24 cellular contexts compared by ENCODE assay signal in genomic region chr7:73487486-73487885, GRCh38. TPM values are rescaled to one million over a fixed set of nuclear protein-coding genes. Genes with fewer than 3 reads are reported as not detected.
DNase-seq lines count a peak whose midpoint lies in the region; ATAC-seq and TF ChIP-seq lines count a peak whose summit lies in the region.
"Had no signal": no experiment of that assay in that cellular context is flagged by ENCODE, and none has a peak within 500 bp of the region (broad histone marks: within the 10 kb centered on the region; RNA-seq: fewer than 3 reads in every experiment).

No MANE protein-coding gene starts in this region.

- no peak overlapping the region for H3K4me2 ChIP-seq in GM23338

- DNase-seq in GM23338 (ENCODE audit: low spot score) = no peak
- DNase-seq in activated naive CD8-positive, alpha-beta T cell treated with anti-CD3 and anti-CD28 coated beads, Interleukin-2, amount 10 ng/mL, durations not matched to agents 7 days and 5 days = no peak
- DNase-seq in memory B cell (ENCODE audit: low spot score in 2 of 2) = no peak
- no peak for DNase-seq in esophagus muscularis mucosa (ENCODE audit: extremely low spot score)
- DNase-seq in activated CD4-positive, CD25-positive, alpha-beta regulatory T cell treated with anti-CD3 and anti-CD28 coated beads, Interleukin-2, amount 50 U/mL, for 72 hours = no peak
- no peak for DNase-seq in CD14-positive monocyte (ENCODE audit: low spot score)
- DNase-seq: activated CD4-positive, alpha-beta T cell treated with anti-CD3 and anti-CD28 coated beads, Interleukin-2, amount 50 U/mL, for 4 hours; CD4-positive, CD25-positive, alpha-beta regulatory T cell; GF-D8; GOT3; kidney; MV-4-11; NCI-H1694 treated with DMSO at 0.1 percent for 48 hours; NCI-H82; sigmoid colon; WERI-Rb-1 had no signal

- H3K4me3 ChIP-seq in ACC112 (ENCODE audit: low read depth, low read length) = no peak overlapping the region
- H3K4me3 ChIP-seq in GM23338 = no peak overlapping the region
- no peak overlapping the region for H3K4me3 ChIP-seq in esophagus muscularis mucosa
- H3K4me3 ChIP-seq: sigmoid colon, thoracic aorta had no signal

- peaks cover 14% of the 10 kb centered on the region; the same call in 2 of the 3 replicates for H3K4me1 Mint-ChIP-seq in GM23338
- H3K4me1 Mint-ChIP-seq in activated naive CD8-positive, alpha-beta T cell treated with anti-CD3 and anti-CD28 coated beads, Interleukin-2, amount 10 ng/mL, durations not matched to agents 7 days and 5 days = peaks cover 7% of the 10 kb centered on the region
- no peaks in the 10 kb centered on the region for H3K4me1 Mint-ChIP-seq in memory B cell
- no peaks in the 10 kb centered on the region for H3K4me1 Mint-ChIP-seq in CD14-positive monocyte
- H3K4me1 Mint-ChIP-seq: stimulated activated memory B cell treated with anti-CD40 and anti-IgM and Interleukin-4, amounts not matched to agents 10 μg/mL and 1 μg/mL and 100 μg/mL, for 72 hours had no signal

- no peak overlapping the region for H3K4me3 Mint-ChIP-seq in GM23338
- no peak overlapping the region for H3K4me3 Mint-ChIP-seq in activated naive CD8-positive, alpha-beta T cell treated with anti-CD3 and anti-CD28 coated beads, Interleukin-2, amount 10 ng/mL, durations not matched to agents 7 days and 5 days
- no peak overlapping the region for H3K4me3 Mint-ChIP-seq in memory B cell
- H3K4me3 Mint-ChIP-seq in CD14-positive monocyte = no peak overlapping the region
- H3K4me3 Mint-ChIP-seq: CD4-positive, CD25-positive, alpha-beta regulatory T cell; dendritic cell treated with granulocyte-macrophage colony-stimulating factor and Interleukin-4, amounts not matched to agents 40 ng/mL and 50 ng/mL, for 4 days; natural killer cell treated with Interleukin-12 subunit alpha and Interleukin-12 subunit beta and Interleukin-15 and Interleukin-18, amount 100 ng/mL, for 72 hours; stimulated activated memory B cell treated with anti-CD40 and anti-IgM and Interleukin-4, amounts not matched to agents 10 μg/mL and 1 μg/mL and 100 μg/mL, for 72 hours had no signal

- no peak for ATAC-seq in GM23338
- ATAC-seq in activated naive CD8-positive, alpha-beta T cell treated with anti-CD3 and anti-CD28 coated beads, Interleukin-2, amount 10 ng/mL, durations not matched to agents 7 days and 5 days (ENCODE audit: low read depth) = no peak
- no peak for ATAC-seq in memory B cell (ENCODE audit: low read depth)
- no peak for ATAC-seq in GM18907 (IDR thresholded peaks at IDR 0.05; ENCODE audit: unreplicated experiment)
- ATAC-seq: natural killer cell treated with Interleukin-12 subunit alpha and Interleukin-12 subunit beta and Interleukin-15 and Interleukin-18, amount 100 ng/mL, for 72 hours; stimulated activated memory B cell treated with anti-CD40 and anti-IgM and Interleukin-4, amounts not matched to agents 10 μg/mL and 1 μg/mL and 100 μg/mL, for 72 hours had no signal

- no peaks in the 10 kb centered on the region for H3K27me3 ChIP-seq in ACC112 (ENCODE audit: insufficient read depth, low read length)
- H3K27me3 ChIP-seq in GM23338 (ENCODE audit: insufficient read depth) = no peaks in the 10 kb centered on the region
- no peaks in the 10 kb centered on the region for H3K27me3 ChIP-seq in esophagus muscularis mucosa
- H3K27me3 ChIP-seq: sigmoid colon had no signal

- no peaks in the 10 kb centered on the region for H3F3A ChIP-seq in GM23338 (replicated peaks; ENCODE audit: low read depth)

- peaks cover 6% of the 10 kb centered on the region; the same call in 1 of the 2 replicates for H4K20me1 ChIP-seq in GM23338 (replicated peaks; ENCODE audit: insufficient read depth)

- POLR2A ChIA-PET in activated naive CD8-positive, alpha-beta T cell treated with anti-CD3 and anti-CD28 coated beads, Interleukin-2, amount 10 ng/mL, durations not matched to agents 7 days and 5 days (lab: Charles Lee) = no interaction called here

- intact Hi-C loops in esophagus muscularis mucosa (cut with DNase I) = no loop called here
- intact Hi-C loops in CD14-positive monocyte (cut with micrococcal nuclease) = no loop called here

- H3K36me3 Mint-ChIP-seq in GM23338 (ENCODE audit: low read depth) (peaks cover 76% of the 10 kb centered on the region), memory B cell (peaks cover 11% of the 10 kb centered on the region), CD14-positive monocyte (peaks cover 62 to 88% of the 10 kb centered on the region in 2 donors)
- peaks cover 31% of the 10 kb centered on the region for H3K36me3 Mint-ChIP-seq in activated naive CD8-positive, alpha-beta T cell treated with anti-CD3 and anti-CD28 coated beads, Interleukin-2, amount 10 ng/mL, durations not matched to agents 7 days and 5 days

- H3K36me3 ChIP-seq in ACC112 (ENCODE audit: insufficient read depth, low read length) = peaks cover 39% of the 10 kb centered on the region
- H3K36me3 ChIP-seq in GM23338 (ENCODE audit: insufficient read depth) = peaks cover 61% of the 10 kb centered on the region
- peaks cover 36 to 97% (median 84%) of the 10 kb centered on the region in 4 donors for H3K36me3 ChIP-seq in esophagus muscularis mucosa

- no peaks in the 10 kb centered on the region for H3K9me2 ChIP-seq in GM23338 (ENCODE audit: insufficient read depth)

- H3K27me3 Mint-ChIP-seq in GM23338 (ENCODE audit: insufficient read depth, low read depth, poor library complexity) (no peaks in the 10 kb centered on the region), memory B cell (no peaks in the 10 kb centered on the region), CD14-positive monocyte (ENCODE audit: low read depth in 3 of 3) (no peaks in the 10 kb centered on the region)
- no peaks in the 10 kb centered on the region for H3K27me3 Mint-ChIP-seq in activated naive CD8-positive, alpha-beta T cell treated with anti-CD3 and anti-CD28 coated beads, Interleukin-2, amount 10 ng/mL, durations not matched to agents 7 days and 5 days
- H3K27me3 Mint-ChIP-seq: CD4-positive, CD25-positive, alpha-beta regulatory T cell; dendritic cell treated with granulocyte-macrophage colony-stimulating factor and Interleukin-4, amounts not matched to agents 40 ng/mL and 50 ng/mL, for 4 days; natural killer cell treated with Interleukin-12 subunit alpha and Interleukin-12 subunit beta and Interleukin-15 and Interleukin-18, amount 100 ng/mL, for 72 hours; stimulated activated memory B cell treated with anti-CD40 and anti-IgM and Interleukin-4, amounts not matched to agents 10 μg/mL and 1 μg/mL and 100 μg/mL, for 72 hours had no signal

- H3K9me3 Mint-ChIP-seq in GM23338 = no peaks in the 10 kb centered on the region
- H3K9me3 Mint-ChIP-seq in activated naive CD8-positive, alpha-beta T cell treated with anti-CD3 and anti-CD28 coated beads, Interleukin-2, amount 10 ng/mL, durations not matched to agents 7 days and 5 days = no peaks in the 10 kb centered on the region
- H3K9me3 Mint-ChIP-seq in memory B cell = no peaks in the 10 kb centered on the region
- no peaks in the 10 kb centered on the region for H3K9me3 Mint-ChIP-seq in CD14-positive monocyte
- H3K9me3 Mint-ChIP-seq: CD4-positive, CD25-positive, alpha-beta regulatory T cell; dendritic cell treated with granulocyte-macrophage colony-stimulating factor and Interleukin-4, amounts not matched to agents 40 ng/mL and 50 ng/mL, for 4 days; natural killer cell treated with Interleukin-12 subunit alpha and Interleukin-12 subunit beta and Interleukin-15 and Interleukin-18, amount 100 ng/mL, for 72 hours; stimulated activated memory B cell treated with anti-CD40 and anti-IgM and Interleukin-4, amounts not matched to agents 10 μg/mL and 1 μg/mL and 100 μg/mL, for 72 hours had no signal

- H3K4me1 ChIP-seq in ACC112 (ENCODE audit: control insufficient read depth, insufficient read depth, low read length, unreplicated experiment) = no peaks in the 10 kb centered on the region
- peaks cover 5% of the 10 kb centered on the region; the same call in 1 of the 2 replicates for H3K4me1 ChIP-seq in GM23338 (ENCODE audit: insufficient read depth)
- H3K4me1 ChIP-seq in esophagus muscularis mucosa = peaks cover 0 to 8% (median 3%) of the 10 kb centered on the region in 4 donors

- H3K27ac ChIP-seq in ACC112 (ENCODE audit: low read depth, low read length) (peak overlapping the region; percentile 18; the same call in 1 of the 2 replicates), GM23338 (ENCODE audit: low read depth) (no peak overlapping the region), esophagus muscularis mucosa (replicated peaks in 1 of 4) (no peak overlapping the region)
- H3K27ac ChIP-seq: sigmoid colon, thoracic aorta, WERI-Rb-1 had no signal

- H3K27ac Mint-ChIP-seq in GM23338 = peak overlapping the region; percentile 84; the same call in 1 of the 2 replicates
- peak overlapping the region; percentile 45 for H3K27ac Mint-ChIP-seq in activated naive CD8-positive, alpha-beta T cell treated with anti-CD3 and anti-CD28 coated beads, Interleukin-2, amount 10 ng/mL, durations not matched to agents 7 days and 5 days
- peak overlapping the region; percentile 81 for H3K27ac Mint-ChIP-seq in memory B cell
- H3K27ac Mint-ChIP-seq in CD14-positive monocyte = peak overlapping the region in 2 of 7 donors; percentile 65 to 76
- H3K27ac Mint-ChIP-seq: dendritic cell treated with granulocyte-macrophage colony-stimulating factor and Interleukin-4, amounts not matched to agents 40 ng/mL and 50 ng/mL, for 4 days; stimulated activated memory B cell treated with anti-CD40 and anti-IgM and Interleukin-4, amounts not matched to agents 10 μg/mL and 1 μg/mL and 100 μg/mL, for 72 hours had no signal

- no peaks in the 10 kb centered on the region for H3K9me3 ChIP-seq in esophagus muscularis mucosa
- H3K9me3 ChIP-seq: sigmoid colon, thoracic aorta had no signal

- peaks cover 46% of the 10 kb centered on the region for H3K79me2 ChIP-seq in ACC112 (ENCODE audit: control insufficient read depth, insufficient read depth, low read length, unreplicated experiment)
- H3K79me2 ChIP-seq in GM23338 (replicated peaks; ENCODE audit: insufficient read depth) = peaks cover 86% of the 10 kb centered on the region

- no peak overlapping the region for H2AFZ ChIP-seq in ACC112 (ENCODE audit: low read length, unreplicated experiment)
- H2AFZ ChIP-seq in GM23338 = no peak overlapping the region

- no peak for TF ChIP-seq POLR2A in esophagus muscularis mucosa (IDR thresholded peaks at IDR 0.05; ENCODE audit: low read depth)

- TF ChIP-seq CTCF in GM23338 (conservative IDR thresholded peaks at IDR 0.05; ENCODE audit: low read depth in 2 of 2) (no peak), esophagus muscularis mucosa (IDR thresholded peaks at IDR 0.05) (no peak), CD14-positive monocyte (IDR thresholded peaks at IDR 0.05) (no peak)

- no peak for TF ChIP-seq EP300 in esophagus muscularis mucosa (IDR thresholded peaks at IDR 0.05)

- whole genome bisulfite sequencing in esophagus muscularis mucosa = 86% methylated on average over 1 of the region's 1 CpG

RNA-seq across cellular contexts. Expression of gene BAZ1B, which starts 34.6 kb away (rescaled TPM):
- total RNA-seq in GM23338 (2014; rRNA removed; shearing (Covaris generic)) = 65.5 and 70.7 TPM in 2 replicates
- polyA plus RNA-seq in GM23338 (2016; fragmentation: Nextera tagmentation; extraction: Ambion mirVana) (35.8 and 40.4 TPM in 2 replicates), CD14-positive monocyte (1 to 10 TPM; 2.5 to 5.0 TPM)
- total RNA-seq in activated naive CD8-positive, alpha-beta T cell treated with anti-CD3 and anti-CD28 coated beads, Interleukin-2, amount 10 ng/mL, durations not matched to agents 7 days and 5 days = 10 to 100 TPM; 90.5 to 93.0 TPM
- 10 to 100 TPM; 55.3 to 72.2 (median 66.2) TPM for total RNA-seq in esophagus muscularis mucosa

RNA-seq across cellular contexts. Expression of gene FZD9, which starts 53.9 kb away (rescaled TPM):
- 4.2 and 5.5 TPM in 2 replicates for total RNA-seq in GM23338 (2014; rRNA removed; shearing (Covaris generic))
- 1.3 and 1.8 TPM in 2 replicates for polyA plus RNA-seq in GM23338 (2016; fragmentation: Nextera tagmentation; extraction: Ambion mirVana)
- under 1 TPM in 1 of 2 experiments, not detected in 1; 0.11 TPM for total RNA-seq in activated naive CD8-positive, alpha-beta T cell treated with anti-CD3 and anti-CD28 coated beads, Interleukin-2, amount 10 ng/mL, durations not matched to agents 7 days and 5 days
- 1 to 10 TPM in 2 of 4 donors, under 1 TPM in 2; under 0.01 to 1.7 (median 1.1) TPM for total RNA-seq in esophagus muscularis mucosa
- under 1 TPM in 1 of 2 donors, not detected in 1; 0.11 TPM for polyA plus RNA-seq in CD14-positive monocyte
- total RNA-seq: CD4-positive, CD25-positive, alpha-beta regulatory T cell; OCI-LY7; T-helper 1 cell treated with Interleukin-12 subunit alpha and Interleukin-12 subunit beta and Interleukin-4 antibody, amounts not matched to agents 30 ng/mL and 1 ng/mL, for 36 hours had no signal
